Comparison of ENCODE assay signal across 8 cellular contexts in genomic region chr6:108835218-108835850, GRCh38. TPM values are rescaled to one million over a fixed set of nuclear protein-coding genes. Genes with fewer than 3 reads are reported as not detected.
DNase-seq lines count a peak whose midpoint lies in the region; ATAC-seq and TF ChIP-seq lines count a peak whose summit lies in the region.

No MANE protein-coding gene starts in this region.

- no peaks in the 10 kb centered on the region for H3K36me3 ChIP-seq in ascending aorta
- no peaks in the 10 kb centered on the region for H3K36me3 ChIP-seq in hepatocyte (replicated peaks; ENCODE audit: insufficient read depth, low read depth)

- peaks cover 0 to 11% of the 10 kb centered on the region in 2 donors for H3K4me1 ChIP-seq in ascending aorta
- H3K4me1 ChIP-seq in hepatocyte (ENCODE audit: insufficient read depth) = peaks cover 8% of the 10 kb centered on the region

- H4K20me1 ChIP-seq in hepatocyte (ENCODE audit: insufficient read depth, poor library complexity, severe bottlenecking) = no peaks in the 10 kb centered on the region

- DNase-seq in GDM1 (lab: John Stamatoyannopoulos, UW) = peak; percentile 72
- DNase-seq in NCI-H1694 treated with DMSO at 0.1 percent for 48 hours (lab: John Stamatoyannopoulos, UW) = peak; percentile 70
- DNase-seq in T-helper 9 cell = peak; percentile 80
- peak; percentile 58 to 94 for DNase-seq in ascending aorta (ENCODE audit: low spot score in 2 of 2)
- peak; percentile 90 for DNase-seq in hepatocyte (ENCODE audit: low spot score)
- DNase-seq in skeletal muscle cell (ENCODE audit: low read depth) = peak; percentile 26

- H3K4me3 ChIP-seq in ascending aorta (no peak overlapping the region), hepatocyte (no peak overlapping the region), skeletal muscle cell (ENCODE audit: low read depth, low read length) (no peak overlapping the region)

- intact Hi-C loops in ascending aorta (cut with DNase I) = loop anchor here (1.0 to 5.0 kb wide), 3 partner anchors 57 to 293 kb away; no protein-coding TSS in a partner anchor

- 31% methylated on average over 4 of the region's 4 CpGs for WGBS in hepatocyte (ENCODE audit: low lambda C conversion rate, missing lambda C conversion rate)

- TF ChIP-seq CTCF in ascending aorta (IDR thresholded peaks at IDR 0.05) (peak; percentile 83 to 93 (median 87)), hepatocyte (IDR thresholded peaks at IDR 0.05; ENCODE audit: poor library complexity) (peak; percentile 78)

- H3K9me3 ChIP-seq in ascending aorta (no peaks in the 10 kb centered on the region), hepatocyte (ENCODE audit: low read depth) (no peaks in the 10 kb centered on the region)

- H3K79me2 ChIP-seq in hepatocyte = no peaks in the 10 kb centered on the region

- H3K27ac ChIP-seq in ascending aorta (peak overlapping the region; percentile 9 to 30), hepatocyte (no peak overlapping the region)

- H2AFZ ChIP-seq in hepatocyte = peak overlapping the region; percentile 41

- H3K27me3 ChIP-seq in ascending aorta (no peaks in the 10 kb centered on the region), hepatocyte (no peaks in the 10 kb centered on the region)

- H3K9me2 ChIP-seq in hepatocyte (replicated peaks; ENCODE audit: insufficient read depth) = no peaks in the 10 kb centered on the region

- ATAC-seq in HG02571 (IDR thresholded peaks at IDR 0.05; ENCODE audit: unreplicated experiment) = peak; percentile 80
- ATAC-seq in GM21825 (IDR thresholded peaks at IDR 0.05; ENCODE audit: unreplicated experiment) = no peak

- no peak overlapping the region for H3K4me2 ChIP-seq in hepatocyte

RNA-seq across cellular contexts. Expression of gene ARMC2, which starts 12.9 kb away (rescaled TPM):
- total RNA-seq in ascending aorta = 0.11 TPM
- 1.8 and 2.8 TPM in 2 replicates for total RNA-seq in hepatocyte
- polyA plus RNA-seq in hepatocyte = 4.8 and 6.7 TPM in 2 replicates

Comparison
In these comparisons a context has a peak if more than half of its experiments do, and no peak if none do; other contexts are left out.
1. DNase-seq: peak in every context shown above with its lines; median percentile 90 in hepatocyte; 80 in T-helper 9 cell; 76 in ascending aorta; 72 in GDM1; 70 in NCI-H1694 treated with DMSO at 0.1 percent for 48 hours; 26 in skeletal muscle cell.